In the genomic region with DNA sequence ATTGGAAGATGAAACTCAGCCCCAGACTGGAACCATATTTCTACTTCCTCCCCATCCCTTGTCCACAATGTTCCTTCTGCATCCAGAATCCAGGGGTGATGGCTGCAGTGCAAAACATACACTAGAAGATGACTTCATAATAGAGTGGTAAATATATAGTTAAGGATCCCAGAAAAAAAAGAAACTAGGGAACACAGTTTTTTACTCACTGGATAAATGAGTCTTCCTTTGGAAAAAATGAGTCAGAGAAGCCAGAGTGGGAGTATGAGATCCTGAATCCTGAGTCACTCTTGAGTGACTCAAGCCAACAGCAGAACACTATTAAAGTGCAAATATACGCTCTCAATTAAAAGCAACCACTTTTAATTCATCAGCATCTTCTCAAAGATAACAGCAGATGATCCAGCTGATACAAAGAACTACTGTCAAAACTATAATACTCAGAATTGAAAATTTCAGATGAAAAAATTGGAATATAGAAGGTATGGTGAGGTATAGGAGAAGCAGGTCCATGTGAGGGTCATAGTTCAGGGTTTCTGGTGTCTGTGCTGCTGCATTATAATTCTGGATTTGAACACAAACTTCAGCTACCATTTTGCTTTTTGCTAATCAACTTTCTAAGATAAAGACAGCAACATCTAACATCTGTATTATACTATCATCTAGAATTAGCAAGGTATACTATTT, we compare ENCODE assay signal across 10 cellular contexts.
DNase-seq lines count a peak whose midpoint lies in the region; TF ChIP-seq lines count a peak whose summit lies in the region.
"Had no signal": no experiment of that assay in that cellular context is flagged by ENCODE, and none has a peak within 500 bp of the region (broad histone marks: within the 10 kb centered on the region; RNA-seq: fewer than 3 reads in every experiment).

No MANE protein-coding gene starts in this region.

- H3K27ac ChIP-seq in right atrium auricular region (peak overlapping the region; percentile 13 to 53), suprapubic skin (peak overlapping the region; percentile 39), dorsolateral prefrontal cortex (no peak overlapping the region)
- H3K27ac ChIP-seq: upper lobe of left lung had no signal

- H3K4me3 ChIP-seq in HFF-Myc (replicated peaks; ENCODE audit: low read depth, low read length) = no peak overlapping the region
- H3K4me3 ChIP-seq in right atrium auricular region = no peak overlapping the region
- no peak overlapping the region for H3K4me3 ChIP-seq in suprapubic skin
- no peak overlapping the region for H3K4me3 ChIP-seq in dorsolateral prefrontal cortex
- H3K4me3 ChIP-seq: upper lobe of left lung had no signal

- H3K36me3 ChIP-seq in right atrium auricular region (no peaks in the 10 kb centered on the region), suprapubic skin (no peaks in the 10 kb centered on the region)
- H3K36me3 ChIP-seq: upper lobe of left lung had no signal

- H3K4me3 Mint-ChIP-seq in activated CD4-positive, alpha-beta T cell treated with anti-CD3 and anti-CD28 coated beads, Interleukin-2, amount 10 ng/mL, durations not matched to agents 7 days and 5 days = no peak overlapping the region
- H3K4me3 Mint-ChIP-seq: central memory CD8-positive, alpha-beta T cell had no signal

- no peaks in the 10 kb centered on the region for H3K27me3 Mint-ChIP-seq in activated CD4-positive, alpha-beta T cell treated with anti-CD3 and anti-CD28 coated beads, Interleukin-2, amount 10 ng/mL, durations not matched to agents 7 days and 5 days
- H3K27me3 Mint-ChIP-seq: central memory CD8-positive, alpha-beta T cell had no signal

- no peak for TF ChIP-seq EP300 in suprapubic skin (IDR thresholded peaks at IDR 0.05)

- no peaks in the 10 kb centered on the region for H3K4me1 Mint-ChIP-seq in activated CD4-positive, alpha-beta T cell treated with anti-CD3 and anti-CD28 coated beads, Interleukin-2, amount 10 ng/mL, durations not matched to agents 7 days and 5 days
- H3K4me1 Mint-ChIP-seq: central memory CD8-positive, alpha-beta T cell had no signal

- no peak overlapping the region for H3K27ac Mint-ChIP-seq in activated CD4-positive, alpha-beta T cell treated with anti-CD3 and anti-CD28 coated beads, Interleukin-2, amount 10 ng/mL, durations not matched to agents 7 days and 5 days

- intact Hi-C loops in dorsolateral prefrontal cortex (cut with DNase I) = no loop called here

- WGBS in suprapubic skin = 28% methylated on average over 1 of the region's 1 CpG

- POLR2A ChIA-PET in activated CD4-positive, alpha-beta T cell treated with anti-CD3 and anti-CD28 coated beads, Interleukin-2, amount 10 ng/mL, durations not matched to agents 7 days and 5 days (lab: Charles Lee) = no interaction called here

- H3K9me3 ChIP-seq in right atrium auricular region = no peaks in the 10 kb centered on the region
- no peaks in the 10 kb centered on the region for H3K9me3 ChIP-seq in suprapubic skin
- H3K9me3 ChIP-seq: upper lobe of left lung had no signal

- no peak for TF ChIP-seq POLR2A in suprapubic skin (IDR thresholded peaks at IDR 0.05)

- TF ChIP-seq CTCF in HFF-Myc (IDR thresholded peaks at IDR 0.05; ENCODE audit: low read depth, low read length, missing control alignments) (no peak), right atrium auricular region (IDR thresholded peaks at IDR 0.05) (no peak), suprapubic skin (IDR thresholded peaks at IDR 0.05) (no peak), dorsolateral prefrontal cortex (IDR thresholded peaks at IDR 0.05 in 54 of 56, conservative IDR thresholded peaks at IDR 0.05 in 2 of 56; ENCODE audit: low read depth in 1 of 56, partially characterized antibody in 56 of 56) (no peak)

- no peaks in the 10 kb centered on the region for H3K36me3 Mint-ChIP-seq in activated CD4-positive, alpha-beta T cell treated with anti-CD3 and anti-CD28 coated beads, Interleukin-2, amount 10 ng/mL, durations not matched to agents 7 days and 5 days (ENCODE audit: low read depth)

- H3K27me3 ChIP-seq in right atrium auricular region = no peaks in the 10 kb centered on the region
- no peaks in the 10 kb centered on the region for H3K27me3 ChIP-seq in suprapubic skin
- H3K27me3 ChIP-seq in dorsolateral prefrontal cortex = no peaks in the 10 kb centered on the region
- H3K27me3 ChIP-seq: upper lobe of left lung had no signal

- CTCF ChIA-PET in activated CD4-positive, alpha-beta T cell treated with anti-CD3 and anti-CD28 coated beads, Interleukin-2, amount 10 ng/mL, durations not matched to agents 7 days and 5 days (lab: Charles Lee) = no interaction called here

- peaks cover 4% of the 10 kb centered on the region for H3K9me3 Mint-ChIP-seq in activated CD4-positive, alpha-beta T cell treated with anti-CD3 and anti-CD28 coated beads, Interleukin-2, amount 10 ng/mL, durations not matched to agents 7 days and 5 days

- DNase-seq in HFF-Myc (ENCODE audit: extremely low read depth, low read depth) (peak; percentile 87), amniotic stem cell (lab: John Stamatoyannopoulos, UW) (peak; percentile 95), right atrium auricular region (ENCODE audit: low spot score) (no peak), suprapubic skin (ENCODE audit: low spot score in 2 of 2) (no peak), GDM1 (lab: John Stamatoyannopoulos, UW) (no peak), dorsolateral prefrontal cortex (no peak)
- no peak for DNase-seq in activated CD4-positive, alpha-beta T cell treated with anti-CD3 and anti-CD28 coated beads, Interleukin-2, amount 10 ng/mL, durations not matched to agents 7 days and 5 days
- DNase-seq: stimulated activated CD4-positive, alpha-beta T cell treated with anti-CD3 and anti-CD28 coated beads, Interleukin-1b, Interleukin-23, amount 100 ng/mL, for 48 hours; upper lobe of left lung had no signal

- H3K4me1 ChIP-seq in right atrium auricular region (no peaks in the 10 kb centered on the region), suprapubic skin (no peaks in the 10 kb centered on the region)
- H3K4me1 ChIP-seq: upper lobe of left lung had no signal

Comparison
In these comparisons a context has a peak if more than half of its experiments do, and no peak if none do; other contexts are left out.
1. DNase-seq: peak in HFF-Myc (single experiment) and amniotic stem cell (single experiment); none in right atrium auricular region (single experiment), suprapubic skin (0 of 2), GDM1 (single experiment), activated CD4-positive, alpha-beta T cell treated with anti-CD3 and anti-CD28 coated beads, Interleukin-2, amount 10 ng/mL, durations not matched to agents 7 days and 5 days (single experiment) and dorsolateral prefrontal cortex (0 of 10).
2. H3K27ac ChIP-seq: peak in right atrium auricular region (2 of 2) and suprapubic skin (single experiment); none in dorsolateral prefrontal cortex (0 of 59).